In the genomic region with DNA sequence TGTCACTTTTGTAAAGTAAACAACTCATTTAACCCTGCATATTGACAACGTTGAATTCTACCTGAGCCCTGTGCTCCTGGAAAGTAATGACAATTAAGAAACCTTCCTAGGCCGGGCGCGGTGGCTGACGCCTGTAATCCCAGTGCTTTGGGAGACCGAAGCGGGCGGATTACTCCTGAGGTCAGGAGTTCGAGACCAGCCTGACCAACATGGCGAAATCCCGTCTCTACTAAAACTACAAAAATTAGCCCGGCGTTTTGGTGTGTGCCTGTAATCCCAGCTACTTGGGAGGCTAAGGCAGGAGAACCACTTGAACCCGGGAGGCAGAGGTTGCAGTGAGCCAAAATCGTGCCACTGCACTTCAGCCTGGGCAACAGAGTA, we compare ENCODE assay signal across 7 cellular contexts. TPM values are rescaled to one million over a fixed set of nuclear protein-coding genes. Genes with fewer than 3 reads are reported as not detected.
DNase-seq lines count a peak whose midpoint lies in the region; ATAC-seq, FAIRE-seq and TF ChIP-seq lines count a peak whose summit lies in the region.
"Not testable (repeated sequence)": the region's sequence is repeated elsewhere in the genome, so short reads cannot be mapped to it uniquely, and the experiment has no call there.

No MANE protein-coding gene starts in this region.

- in situ Hi-C loops in GM23248 (cut with MboI); K562 (cut with MboI): not testable (repeated sequence)

- not testable (repeated sequence) for FAIRE-seq in K562 (lab: Jason Lieb, UNC)

- not testable (repeated sequence) for H4K20me1 ChIP-seq in GM23248 (ENCODE audit: insufficient read depth); K562 (replicated peaks; ENCODE audit: control insufficient read depth, insufficient read depth, low read length)

- H3K4me3 Mint-ChIP-seq in activated CD4-positive, alpha-beta T cell treated with anti-CD3 and anti-CD28 coated beads, Interleukin-2, amount 10 ng/mL, durations not matched to agents 7 days and 5 days, result peak overlapping the region; percentile 88
- H3K4me3 Mint-ChIP-seq in immature natural killer cell (peak overlapping the region; percentile 13 to 96 (median 95)), neural crest cell (peak overlapping the region; percentile 80)

- intact Hi-C loops in K562 (cut with micrococcal nuclease), result not testable (repeated sequence)

- H3K9me1 ChIP-seq in K562 (ENCODE audit: control insufficient read depth, insufficient read depth, low read length), result not testable (repeated sequence)

- not testable (repeated sequence) for TF ChIP-seq CTCF in RWPE1 (conservative IDR thresholded peaks at IDR 0.05; ENCODE audit: low read depth); K562 (IDR thresholded peaks at IDR 0.05 in 2 of 3, conservative IDR thresholded peaks at IDR 0.05 in 1 of 3; ENCODE audit: insufficient read depth in 2 of 3, low read depth in 1 of 3, low read length in 3 of 3); neural crest cell (conservative IDR thresholded peaks at IDR 0.05)

- H3K9me3 Mint-ChIP-seq in activated CD4-positive, alpha-beta T cell treated with anti-CD3 and anti-CD28 coated beads, Interleukin-2, amount 10 ng/mL, durations not matched to agents 7 days and 5 days; immature natural killer cell; neural crest cell: not testable (repeated sequence)

- H3K27ac Mint-ChIP-seq in activated CD4-positive, alpha-beta T cell treated with anti-CD3 and anti-CD28 coated beads, Interleukin-2, amount 10 ng/mL, durations not matched to agents 7 days and 5 days; immature natural killer cell; neural crest cell (ENCODE audit: unreplicated experiment): not testable (repeated sequence)

- H3K36me3 ChIP-seq in GM23248 (ENCODE audit: low read depth); K562 (ENCODE audit: control insufficient read depth, insufficient read depth, low read length): not testable (repeated sequence)

- TF ChIP-seq POLR2A in K562 (conservative IDR thresholded peaks at IDR 0.05), result not testable (repeated sequence)

- H3K4me2 ChIP-seq in GM23248 (ENCODE audit: unreplicated experiment), result peak overlapping the region; percentile 82
- H3K4me2 ChIP-seq in K562 (ENCODE audit: insufficient read depth, low read length), result peak overlapping the region; percentile 87

- H3K4me1 ChIP-seq in GM23248 (ENCODE audit: insufficient read depth), result not testable (repeated sequence)
- H3K4me1 ChIP-seq in K562 (replicated peaks in 1 of 2; ENCODE audit: control insufficient read depth in 2 of 2, insufficient read depth in 2 of 2, low read length in 2 of 2), result peaks cover 6 to 17% of the 10 kb centered on the region in 2 experiments; a peak in 3 of 5 replicates

- H3F3A ChIP-seq in GM23248 (ENCODE audit: insufficient read depth), result not testable (repeated sequence)

- H3K36me3 Mint-ChIP-seq in activated CD4-positive, alpha-beta T cell treated with anti-CD3 and anti-CD28 coated beads, Interleukin-2, amount 10 ng/mL, durations not matched to agents 7 days and 5 days (ENCODE audit: low read depth); immature natural killer cell; neural crest cell (ENCODE audit: low read depth): not testable (repeated sequence)

- H3K9ac ChIP-seq in GM23248, result not testable (repeated sequence)
- H3K9ac ChIP-seq in K562 (ENCODE audit: insufficient read depth in 1 of 2, low read depth in 2 of 2, low read length in 2 of 2), result peak overlapping the region in 1 of 2 experiments; percentile 61; a peak in 1 of 4 replicates

- not testable (repeated sequence) for H3K27me3 Mint-ChIP-seq in activated CD4-positive, alpha-beta T cell treated with anti-CD3 and anti-CD28 coated beads, Interleukin-2, amount 10 ng/mL, durations not matched to agents 7 days and 5 days; immature natural killer cell (ENCODE audit: low read depth in 3 of 3)
- peaks cover 68% of the 10 kb centered on the region for H3K27me3 Mint-ChIP-seq in neural crest cell (ENCODE audit: low read depth)

- WGBS in GM23248 (ENCODE audit: low coverage in 1 of 2, low lambda C conversion rate in 2 of 2, missing lambda C conversion rate in 2 of 2), 2 experiments, result 85 to 88% methylated on average over 15 of the region's 15 CpGs
- 73% methylated on average over 15 of the region's 15 CpGs for WGBS in K562 (ENCODE audit: insufficient coverage, low coverage, missing lambda C conversion rate)

- not testable (repeated sequence) for ATAC-seq in K562

- not testable (repeated sequence) for H3K9me2 ChIP-seq in GM23248 (ENCODE audit: insufficient read depth)

- H3K27ac ChIP-seq in GM23248; K562 (ENCODE audit: extremely low read depth, low read depth, low read length): not testable (repeated sequence)
- peak overlapping the region; percentile 91; the same call in 1 of the 2 replicates for H3K27ac ChIP-seq in RWPE1

- H2AFZ ChIP-seq in GM23248 (0 out of 2 replicates have a peak overlapping the region, but pooled peaks have one; percentile 88), K562 (ENCODE audit: low read depth, low read length) (peak overlapping the region; percentile 80)

- H3K79me2 ChIP-seq in GM23248 (ENCODE audit: insufficient read depth), result not testable (repeated sequence)
- peaks cover 40% of the 10 kb centered on the region for H3K79me2 ChIP-seq in K562 (ENCODE audit: control insufficient read depth, insufficient read depth, low read length)

- BruUV-seq in K562 (replicated peaks; lab: Mats Ljungman, UMichigan), result not testable (repeated sequence)

- H3K4me3 ChIP-seq in GM23248, result peak overlapping the region; percentile 83
- H3K4me3 ChIP-seq in K562, result not testable (repeated sequence)

- DNase-seq in GM23248; RWPE1 (ENCODE audit: low spot score); activated CD4-positive, alpha-beta T cell treated with anti-CD3 and anti-CD28 coated beads, Interleukin-2, amount 10 ng/mL, durations not matched to agents 7 days and 5 days; K562 (ENCODE audit: extremely low read depth in 1 of 4, low spot score in 3 of 4); immature natural killer cell; neural crest cell (ENCODE audit: low read depth, low spot score): not testable (repeated sequence)
- peak in 2 of 3 experiments; percentile 24 to 75 for DNase-seq in NCI-H1417 (lab: John Stamatoyannopoulos, UW)

- not testable (repeated sequence) for TF ChIP-seq EP300 in K562 (IDR thresholded peaks at IDR 0.05; ENCODE audit: low read length)

- H3K4me1 Mint-ChIP-seq in activated CD4-positive, alpha-beta T cell treated with anti-CD3 and anti-CD28 coated beads, Interleukin-2, amount 10 ng/mL, durations not matched to agents 7 days and 5 days, result peaks cover 38% of the 10 kb centered on the region
- H3K4me1 Mint-ChIP-seq in immature natural killer cell (peaks cover 20 to 22% of the 10 kb centered on the region in 2 donors), neural crest cell (peaks cover 27% of the 10 kb centered on the region)

- H3K27me3 ChIP-seq in GM23248 (replicated peaks; ENCODE audit: insufficient read depth); K562 (ENCODE audit: control insufficient read depth in 2 of 2, insufficient read depth in 2 of 2, low read length in 2 of 2): not testable (repeated sequence)

- H3K9me3 ChIP-seq in GM23248 (ENCODE audit: low read depth); K562 (replicated peaks; ENCODE audit: control insufficient read depth, insufficient read depth, low read depth, low read length): not testable (repeated sequence)

- POLR2A ChIA-PET in RWPE1 (lab: Yijun Ruan, JAX; ENCODE audit: low non-redundant PET); activated CD4-positive, alpha-beta T cell treated with anti-CD3 and anti-CD28 coated beads, Interleukin-2, amount 10 ng/mL, durations not matched to agents 7 days and 5 days (lab: Charles Lee): not testable (repeated sequence)
- POLR2A ChIA-PET in K562 (lab: Yijun Ruan, JAX), result interaction anchor here (0.7 to 1.4 kb wide), 2 partner anchors 12 to 335 kb away, joined by 3 read pairs; no protein-coding TSS in a partner anchor

- not testable (repeated sequence) for TF ChIP-seq RAD21 in K562 (CRISPR knock-in tag; conservative IDR thresholded peaks at IDR 0.05 in 1 of 2, IDR thresholded peaks at IDR 0.05 in 1 of 2)

- CTCF ChIA-PET in RWPE1 (lab: Yijun Ruan, JAX), result interaction anchor here (0.7 kb wide), 1 partner anchor 89 kb away, joined by 5 read pairs; no protein-coding TSS in a partner anchor
- CTCF ChIA-PET in activated CD4-positive, alpha-beta T cell treated with anti-CD3 and anti-CD28 coated beads, Interleukin-2, amount 10 ng/mL, durations not matched to agents 7 days and 5 days (lab: Charles Lee); K562 (lab: Yijun Ruan, JAX; ENCODE audit: low intra/inter-chr PET ratio): not testable (repeated sequence)

RNA-seq across cellular contexts. Expression of a gene that starts 1.6 kb away (rescaled TPM):
- total RNA-seq in GM23248 (2014; rRNA removed; shearing (Covaris generic)), result 11.5 and 12.9 TPM in 2 replicates
- 11.5 and 12.4 TPM in 2 replicates for polyA plus RNA-seq in GM23248 (2016; fragmentation: Nextera tagmentation; extraction: Ambion mirVana)
- total RNA-seq in activated CD4-positive, alpha-beta T cell treated with anti-CD3 and anti-CD28 coated beads, Interleukin-2, amount 10 ng/mL, durations not matched to agents 7 days and 5 days, result 1 to 10 TPM; 7.7 to 7.8 TPM
- 39.3 and 43.0 TPM in 2 replicates for total RNA-seq in K562 (2011; cell fraction: chromatin; rRNA removed; ENCODE audit: low replicate concordance)
- 42.8 and 45.0 TPM in 2 replicates for total RNA-seq in K562 (2011; cell fraction: nucleolus; rRNA removed)
- total RNA-seq in K562 (2011; cell fraction: nucleoplasm; rRNA removed), result 61.6 and 73.7 TPM in 2 replicates
- total RNA-seq in K562 (2014; rRNA removed), result 50.5 and 55.6 TPM in 2 replicates
- 63.9 and 71.7 TPM in 2 replicates for total RNA-seq in K562 (2014; rRNA removed; fragmentation: Illumina TruSeq; extraction: Trizol)
- 54.6 and 54.9 TPM in 2 replicates for total RNA-seq in K562 (2015; rRNA removed; fragmentation: Illumina TruSeq; extraction: Trizol)
- total RNA-seq in K562 (2021), result 53.3 and 53.4 TPM in 2 replicates
- polyA plus RNA-seq in K562 (2011; rRNA removed), result 33.6 and 47.6 TPM in 2 replicates
- polyA plus RNA-seq in K562 (2011; cell fraction: cytosol; rRNA removed), result 30.8 and 38.5 TPM in 2 replicates
- 16.2 and 16.8 TPM in 2 replicates for polyA plus RNA-seq in K562 (2011; cell fraction: nucleus; rRNA removed)
- polyA plus RNA-seq in K562 (2012), result 21.2 and 39.4 TPM in 2 replicates
- 55.0 and 58.6 TPM in 2 replicates for polyA plus RNA-seq in K562 (2014; fragmentation: Illumina TruSeq; extraction: Trizol)
- polyA plus RNA-seq in K562 (2014; fragmentation: Nextera tagmentation; extraction: Ambion mirVana), result 10 to 100 TPM; 28.6 to 38.3 TPM
- polyA plus RNA-seq in K562 (2014; rRNA removed), result 37.8 and 45.0 TPM in 2 replicates
- 103 and 113 TPM in 2 replicates for polyA minus RNA-seq in K562 (2011; rRNA and poly(A)+ RNA removed)
- polyA minus RNA-seq in K562 (2011; cell fraction: cytosol; rRNA and poly(A)+ RNA removed), result 27.1 and 45.6 TPM in 2 replicates
- polyA minus RNA-seq in K562 (2011; cell fraction: nucleus; rRNA and poly(A)+ RNA removed), result 5.9 and 12.4 TPM in 2 replicates
- 1 to 10 TPM in 2 of 3 donors, under 1 TPM in 1; 0.19 to 3.9 (median 3.0) TPM for polyA plus RNA-seq in immature natural killer cell
- total RNA-seq in neural crest cell, result 18.2 and 18.5 TPM in 2 replicates
